ENCODE assay signal across 8 cellular contexts in the genomic region with DNA sequence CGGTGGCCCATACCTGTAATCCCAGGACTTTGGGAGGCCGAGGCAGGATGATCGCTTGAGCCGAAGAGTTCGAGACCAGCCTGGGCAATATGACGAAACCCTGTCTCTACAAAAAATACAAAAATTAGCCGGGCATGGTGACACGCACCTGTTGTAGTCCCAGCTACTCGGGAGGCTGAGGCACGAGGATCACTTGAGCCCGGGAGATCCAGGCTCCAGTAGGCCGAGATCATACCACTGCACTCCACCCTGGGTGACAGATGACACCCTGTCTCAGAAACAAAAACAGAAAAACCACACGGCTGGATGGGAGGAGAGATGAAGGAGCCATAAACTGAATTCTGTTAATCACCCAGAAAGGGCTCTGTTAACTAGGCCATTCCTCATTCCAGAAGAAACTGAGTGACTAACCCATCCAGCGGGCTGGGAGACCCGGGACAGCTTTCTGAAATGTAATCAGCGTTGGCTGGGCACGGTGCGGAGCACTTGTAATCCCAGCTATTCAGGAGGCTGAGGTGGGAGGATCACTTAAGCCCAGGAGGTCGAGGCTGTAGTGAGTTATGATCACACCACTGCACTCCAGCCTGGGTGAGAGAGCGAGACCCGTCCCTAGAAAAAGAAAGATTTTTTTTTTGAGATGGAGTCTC. TPM values are rescaled to one million over a fixed set of nuclear protein-coding genes. Genes with fewer than 3 reads are reported as not detected.
DNase-seq lines count a peak whose midpoint lies in the region; ATAC-seq and TF ChIP-seq lines count a peak whose summit lies in the region.

No MANE protein-coding gene starts in this region.

- H3K4me3 ChIP-seq in RWPE2 (ENCODE audit: severe bottlenecking) (peak overlapping the region; percentile 86), esophagus squamous epithelium (peak overlapping the region; percentile 72 to 92 (median 80)), psoas muscle (peak overlapping the region; percentile 97)

- H3K36me3 ChIP-seq in RWPE2 (ENCODE audit: low read depth) (peaks cover 30% of the 10 kb centered on the region), esophagus squamous epithelium (peaks cover 0 to 9% (median 3%) of the 10 kb centered on the region in 3 donors), psoas muscle (ENCODE audit: insufficient read depth in 1 of 2, low read depth in 1 of 2) (peaks cover 0 to 24% of the 10 kb centered on the region in 2 donors)

- intact Hi-C loops in esophagus squamous epithelium (cut with DNase I), result no loop called here
- intact Hi-C loops in psoas muscle (cut with DNase I), result no loop called here

- DNase-seq in EH (ENCODE audit: low read depth) (peak; percentile 30), RWPE2 (ENCODE audit: low spot score) (no peak), esophagus squamous epithelium (lab: John Stamatoyannopoulos, UW) (no peak), psoas muscle (no peak), medulla oblongata (ENCODE audit: extremely low spot score) (no peak)

- no peak overlapping the region for H3K27ac ChIP-seq in RWPE2 (ENCODE audit: poor library complexity, severe bottlenecking)
- H3K27ac ChIP-seq in esophagus squamous epithelium, result peak overlapping the region; percentile 76 to 89 (median 80)
- peak overlapping the region; percentile 55 for H3K27ac ChIP-seq in psoas muscle

- ATAC-seq in RWPE2 (ENCODE audit: low read depth) (no peak), psoas muscle (peak in 1 of 4 donors; percentile 35), GM19351 (IDR thresholded peaks at IDR 0.05; ENCODE audit: unreplicated experiment) (no peak), GM21825 (IDR thresholded peaks at IDR 0.05; ENCODE audit: unreplicated experiment) (no peak), HG03025 (IDR thresholded peaks at IDR 0.05; ENCODE audit: low FRiP score, unreplicated experiment) (no peak)

- TF ChIP-seq CTCF in RWPE2 (IDR thresholded peaks at IDR 0.05; ENCODE audit: poor library complexity, severe bottlenecking) (no peak), esophagus squamous epithelium (IDR thresholded peaks at IDR 0.05) (no peak), psoas muscle (IDR thresholded peaks at IDR 0.05) (no peak)

- H3K9me3 ChIP-seq in RWPE2 (ENCODE audit: severe bottlenecking) (no peaks in the 10 kb centered on the region), esophagus squamous epithelium (no peaks in the 10 kb centered on the region), psoas muscle (no peaks in the 10 kb centered on the region)

- WGBS in esophagus squamous epithelium, 2 donors, result 26 to 43% methylated on average over 17 to 20 of the region's 21 CpGs
- whole genome bisulfite sequencing in psoas muscle, 3 donors, result 33 to 46% (median 36%) methylated on average over 21 of the region's 21 CpGs

- TF ChIP-seq POLR2A in esophagus squamous epithelium (IDR thresholded peaks at IDR 0.05), result no peak

- H3K4me1 ChIP-seq in RWPE2 (ENCODE audit: insufficient read depth, poor library complexity, severe bottlenecking) (peaks cover 3% of the 10 kb centered on the region), esophagus squamous epithelium (peaks cover 6 to 24% (median 9%) of the 10 kb centered on the region in 3 donors), psoas muscle (peaks cover 13% of the 10 kb centered on the region)

- H3K27me3 ChIP-seq in RWPE2 (ENCODE audit: insufficient read depth, poor library complexity, severe bottlenecking) (no peaks in the 10 kb centered on the region), esophagus squamous epithelium (no peaks in the 10 kb centered on the region), psoas muscle (ENCODE audit: insufficient read depth in 3 of 3, low read length in 2 of 3) (no peaks in the 10 kb centered on the region)

RNA-seq across cellular contexts. Expression of a gene that starts 0.6 kb away (rescaled TPM):
- total RNA-seq in esophagus squamous epithelium, result 10 to 100 TPM; 23.8 to 45.4 (median 30.5) TPM
- total RNA-seq in psoas muscle, result 10 to 100 TPM; 12.2 to 19.3 (median 17.7) TPM
- polyA plus RNA-seq in psoas muscle, result 10 to 100 TPM; 18.3 to 27.5 (median 22.5) TPM

RNA-seq across cellular contexts. Expression of a gene that starts 1.0 kb away (rescaled TPM):
- under 1 TPM in 1 of 4 donors, not detected in 3; 0.57 TPM for total RNA-seq in esophagus squamous epithelium
- total RNA-seq in psoas muscle, result not detected
- polyA plus RNA-seq in psoas muscle, result under 1 TPM in 1 of 3 donors, not detected in 2; 0.04 TPM

RNA-seq across cellular contexts. Expression of a gene that starts 23.9 kb away (rescaled TPM):
- total RNA-seq in esophagus squamous epithelium, result 10 to 100 TPM in 2 of 4 donors, 1 to 10 TPM in 1, under 1 TPM in 1; 0.19 to 21.4 (median 8.4) TPM
- total RNA-seq in psoas muscle, result 1 to 10 TPM; 5.4 to 9.5 (median 6.8) TPM
- 1 to 10 TPM; 3.9 to 5.8 (median 4.7) TPM for polyA plus RNA-seq in psoas muscle

RNA-seq across cellular contexts. Expression of a gene that starts 24.9 kb away (rescaled TPM):
- total RNA-seq in esophagus squamous epithelium (1 to 10 TPM; 2.4 to 7.1 (median 3.7) TPM), psoas muscle (1 to 10 TPM; 1.7 to 3.4 (median 2.5) TPM)
- 1 to 10 TPM in 2 of 3 donors, under 1 TPM in 1; 0.58 to 1.5 (median 1.4) TPM for polyA plus RNA-seq in psoas muscle

RNA-seq across cellular contexts. Expression of a gene that starts 28.6 kb away (rescaled TPM):
- total RNA-seq in esophagus squamous epithelium (10 to 100 TPM; 11.8 to 20.4 (median 13.1) TPM), psoas muscle (1 to 10 TPM; 2.1 to 3.4 (median 2.5) TPM)
- 1 to 10 TPM; 1.1 to 6.1 (median 1.4) TPM for polyA plus RNA-seq in psoas muscle
